ENCODE assay signal across 21 cellular contexts in the genomic region with DNA sequence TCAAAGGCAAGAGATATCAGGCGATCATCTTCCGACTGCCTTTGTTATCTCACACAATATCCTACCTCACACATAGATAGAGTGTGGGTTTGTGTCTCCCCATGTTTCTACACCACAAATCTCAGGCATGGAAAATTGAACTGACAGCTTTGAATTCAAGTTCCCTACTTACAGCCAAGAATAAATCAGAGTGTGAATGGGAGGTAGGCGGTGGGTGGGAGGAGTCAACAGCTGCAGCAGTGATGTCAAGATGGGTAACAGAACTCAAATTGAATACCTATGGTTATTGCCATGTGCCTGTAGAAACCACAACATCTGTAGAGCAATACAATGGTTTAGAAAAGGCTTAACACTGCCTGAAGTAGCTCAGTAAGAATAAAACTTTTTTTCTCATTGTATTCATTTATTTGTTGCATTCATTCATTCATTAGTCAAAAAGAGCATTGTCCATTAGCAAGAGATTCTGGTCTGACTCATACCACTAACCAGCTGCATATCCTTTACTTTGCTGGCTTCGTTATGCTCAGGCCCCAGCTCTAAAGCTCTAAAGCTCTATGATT.
DNase-seq lines count a peak whose midpoint lies in the region; ATAC-seq and TF ChIP-seq lines count a peak whose summit lies in the region.
"Had no signal": no experiment of that assay in that cellular context is flagged by ENCODE, and none has a peak within 500 bp of the region (broad histone marks: within the 10 kb centered on the region; RNA-seq: fewer than 3 reads in every experiment).

No MANE protein-coding gene starts in this region.

- peak; percentile 19 for DNase-seq in DND-41
- peak; percentile 2 to 22 for DNase-seq in hippocampal formation (lab: John Stamatoyannopoulos, UW)
- DNase-seq in superior temporal gyrus (ENCODE audit: extremely low spot score) = peak; percentile 66
- no peak for DNase-seq in epidermal melanocyte (ENCODE audit: insufficient read length, low spot score)
- DNase-seq in activated naive CD4-positive, alpha-beta T cell treated with anti-CD3 and anti-CD28 coated beads for 36 hours = no peak
- DNase-seq: BE2C, KBM-7, NCI-H1105 treated with DMSO at 0.1 percent for 48 hours, NCI-H146, NCI-H1930, NCI-H2107, NCI-H446, NCI-H524 treated with DMSO at 0.1 percent for 48 hours, PC-9, T-cell had no signal

- H3K4me1 Mint-ChIP-seq in brain = peaks cover 22% of the 10 kb centered on the region
- H3K4me1 Mint-ChIP-seq in activated naive CD4-positive, alpha-beta T cell treated with anti-CD3 and anti-CD28 coated beads for 36 hours (ENCODE audit: low read depth) = peaks cover 8% of the 10 kb centered on the region

- no peaks in the 10 kb centered on the region for H3K27me3 ChIP-seq in DND-41 (ENCODE audit: insufficient read depth, low read length, poor library complexity)
- H3K27me3 ChIP-seq: BE2C, SJSA1 had no signal

- no peaks in the 10 kb centered on the region for H3K27me3 Mint-ChIP-seq in brain
- H3K27me3 Mint-ChIP-seq in activated naive CD4-positive, alpha-beta T cell treated with anti-CD3 and anti-CD28 coated beads for 36 hours (ENCODE audit: low read depth) = no peaks in the 10 kb centered on the region
- H3K27me3 Mint-ChIP-seq: T-cell had no signal

- H3K36me3 ChIP-seq in DND-41 (ENCODE audit: insufficient read depth, low read length) = no peaks in the 10 kb centered on the region
- H3K36me3 ChIP-seq: BE2C, SJSA1 had no signal

- peak overlapping the region in 1 of 5 experiments; percentile 22 for H3K4me3 Mint-ChIP-seq in brain
- H3K4me3 Mint-ChIP-seq in activated naive CD4-positive, alpha-beta T cell treated with anti-CD3 and anti-CD28 coated beads for 36 hours = no peak overlapping the region
- H3K4me3 Mint-ChIP-seq: T-cell had no signal

- H3K4me3 ChIP-seq in DND-41 (ENCODE audit: low read depth in 1 of 2, low read length in 2 of 2) = no peak overlapping the region
- H3K4me3 ChIP-seq: PC-9, SJSA1 had no signal

- TF ChIP-seq CTCF in DND-41 (IDR thresholded peaks at IDR 0.05; ENCODE audit: borderline replicate concordance, extremely low read depth, low read length, poor library complexity, severe bottlenecking) (no peak), brain (conservative IDR thresholded peaks at IDR 0.05) (no peak)

- no peaks in the 10 kb centered on the region for H3K36me3 Mint-ChIP-seq in brain
- H3K36me3 Mint-ChIP-seq in activated naive CD4-positive, alpha-beta T cell treated with anti-CD3 and anti-CD28 coated beads for 36 hours (ENCODE audit: low read depth) = no peaks in the 10 kb centered on the region
- H3K36me3 Mint-ChIP-seq: T-cell had no signal

- H3K9ac ChIP-seq in DND-41 (ENCODE audit: low read depth, low read length) = no peak overlapping the region

- no peak overlapping the region for H3K27ac ChIP-seq in DND-41 (ENCODE audit: low read length)
- H3K27ac ChIP-seq: HL-60, PC-9, SJSA1 had no signal

- ATAC-seq in DND-41 (ENCODE audit: insufficient read depth, low read depth) (no peak), GM18498 (IDR thresholded peaks at IDR 0.05; ENCODE audit: unreplicated experiment) (no peak)
- ATAC-seq: HCT116, Right ventricle myocardium inferior, T-cell had no signal

- peaks cover 24% of the 10 kb centered on the region for H3K4me1 ChIP-seq in DND-41 (ENCODE audit: insufficient read depth, low read length)
- H3K4me1 ChIP-seq: BE2C, SJSA1 had no signal

- no peaks in the 10 kb centered on the region for H3K9me3 Mint-ChIP-seq in brain
- H3K9me3 Mint-ChIP-seq in activated naive CD4-positive, alpha-beta T cell treated with anti-CD3 and anti-CD28 coated beads for 36 hours = no peaks in the 10 kb centered on the region
- H3K9me3 Mint-ChIP-seq: T-cell had no signal

- H3K9me3 ChIP-seq in DND-41 (ENCODE audit: insufficient read depth, low read length, severe bottlenecking) = no peaks in the 10 kb centered on the region
- H3K9me3 ChIP-seq: BE2C, SJSA1 had no signal

- H2AFZ ChIP-seq in DND-41 (ENCODE audit: low read depth, low read length) = no peak overlapping the region
- H2AFZ ChIP-seq: PC-9 had no signal

- H3K79me2 ChIP-seq in DND-41 (ENCODE audit: insufficient read depth, low read length) = no peaks in the 10 kb centered on the region

- H3K27ac Mint-ChIP-seq in brain = peak overlapping the region in 4 of 5 experiments; percentile 10 to 83 (median 42)
- no peak overlapping the region for H3K27ac Mint-ChIP-seq in activated naive CD4-positive, alpha-beta T cell treated with anti-CD3 and anti-CD28 coated beads for 36 hours
- H3K27ac Mint-ChIP-seq: T-cell had no signal

- no peaks in the 10 kb centered on the region for H4K20me1 ChIP-seq in DND-41 (ENCODE audit: insufficient read depth, low read length)

- intact Hi-C loops in activated naive CD4-positive, alpha-beta T cell treated with anti-CD3 and anti-CD28 coated beads for 36 hours (cut with micrococcal nuclease) = no loop called here

- H3K4me2 ChIP-seq in DND-41 (ENCODE audit: insufficient read depth, low read length) = no peak overlapping the region
- H3K4me2 ChIP-seq: PC-9 had no signal

- CTCF ChIA-PET in activated naive CD4-positive, alpha-beta T cell treated with anti-CD3 and anti-CD28 coated beads for 36 hours (lab: Charles Lee) = no interaction called here

Comparison
In these comparisons a context has a peak if more than half of its experiments do, and no peak if none do; other contexts are left out.
1. DNase-seq: peak in DND-41 (single experiment), hippocampal formation (2 of 2) and superior temporal gyrus (single experiment); none in epidermal melanocyte (single experiment) and activated naive CD4-positive, alpha-beta T cell treated with anti-CD3 and anti-CD28 coated beads for 36 hours (single experiment).